ENCODE assay signal across 8 cellular contexts in the genomic region with DNA sequence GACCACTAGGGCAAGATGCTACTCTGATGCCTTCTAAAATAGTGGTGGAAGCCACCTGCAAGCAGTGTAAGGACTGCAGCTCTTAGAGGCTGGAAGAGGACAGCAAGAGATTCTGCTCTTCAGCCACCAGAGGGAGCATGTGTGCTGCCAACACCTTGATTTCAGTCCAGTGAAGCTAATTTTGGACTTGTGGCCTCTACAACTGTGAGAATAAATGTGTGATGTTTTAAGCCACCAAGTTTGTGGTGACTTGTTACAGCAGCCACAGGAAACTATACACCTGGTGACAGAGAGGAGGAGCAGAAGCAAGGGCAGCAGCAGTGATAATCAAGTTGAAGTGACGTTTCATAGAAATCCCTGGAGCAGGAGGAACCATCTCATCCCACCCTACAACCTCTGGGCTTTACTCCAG.
DNase-seq lines count a peak whose midpoint lies in the region; ATAC-seq and TF ChIP-seq lines count a peak whose summit lies in the region.

No MANE protein-coding gene starts in this region.

- peak; percentile 95 for ATAC-seq in HG02588 (IDR thresholded peaks at IDR 0.05; ENCODE audit: unreplicated experiment)

- in situ Hi-C loops in astrocyte of the spinal cord (cut with HindIII; ENCODE audit: low sequenced_read_pairs): no loop called here

- DNase-seq in activated CD4-positive, alpha-beta T cell treated with anti-CD3 and anti-CD28 coated beads for 24 hours (ENCODE audit: low read depth in 2 of 2): peak; percentile 15
- no peak for DNase-seq in activated CD4-positive, alpha-beta T cell treated with anti-CD3 and anti-CD28 coated beads for 1 hour
- peak; percentile 45 for DNase-seq in MV-4-11 (lab: John Stamatoyannopoulos, UW)
- DNase-seq in SW480 (ENCODE audit: low spot score): peak; percentile 71
- peak; percentile 81 for DNase-seq in astrocyte of the spinal cord (ENCODE audit: low read depth, low spot score)
- peak; percentile 62 for DNase-seq in iPS DF 4.7 (ENCODE audit: extremely low read depth, low spot score)
- peak; percentile 55 for DNase-seq in smooth muscle cell of the brain vasculature (ENCODE audit: low read depth, low spot score)

- no peak overlapping the region for H3K4me3 ChIP-seq in astrocyte of the spinal cord (ENCODE audit: low read depth, low read length)

- TF ChIP-seq CTCF in astrocyte of the spinal cord (IDR thresholded peaks at IDR 0.05; ENCODE audit: low read depth, low read length): peak; percentile 93
